Comparison of ENCODE assay signal across 12 cellular contexts in genomic region chr18:59021500-59021899, GRCh38.
DNase-seq lines count a peak whose midpoint lies in the region; ATAC-seq, FAIRE-seq and TF ChIP-seq lines count a peak whose summit lies in the region.
"Had no signal": no experiment of that assay in that cellular context is flagged by ENCODE, and none has a peak within 500 bp of the region (broad histone marks: within the 10 kb centered on the region; RNA-seq: fewer than 3 reads in every experiment).

No MANE protein-coding gene starts in this region.

- no peak overlapping the region for H3K4me2 ChIP-seq in HepG2 (ENCODE audit: low read depth, low read length)

- H3K36me3 ChIP-seq in liver (ENCODE audit: control insufficient read depth in 4 of 4, insufficient read depth in 3 of 4, low read depth in 1 of 4, low read length in 3 of 4) = no peaks in the 10 kb centered on the region
- no peaks in the 10 kb centered on the region for H3K36me3 ChIP-seq in HepG2 (replicated peaks in 1 of 2; ENCODE audit: control insufficient read depth in 1 of 2, insufficient read depth in 2 of 2, low read length in 2 of 2)
- no peaks in the 10 kb centered on the region for H3K36me3 ChIP-seq in Panc1 (ENCODE audit: control insufficient read depth, insufficient read depth, low read length)
- no peaks in the 10 kb centered on the region for H3K36me3 ChIP-seq in right lobe of liver
- H3K36me3 ChIP-seq: upper lobe of left lung had no signal

- H3K4me3 Mint-ChIP-seq in Calu3 (ENCODE audit: low read depth, unreplicated experiment) = no peak overlapping the region
- H3K4me3 Mint-ChIP-seq: activated naive CD4-positive, alpha-beta T cell treated with anti-CD3 and anti-CD28 coated beads, Interleukin-2, amount 50 U/mL, for 24 hours; neural crest cell had no signal

- peaks cover 5% of the 10 kb centered on the region for H3K9me3 Mint-ChIP-seq in Calu3 (ENCODE audit: low read depth, unreplicated experiment)
- H3K9me3 Mint-ChIP-seq: activated naive CD4-positive, alpha-beta T cell treated with anti-CD3 and anti-CD28 coated beads, Interleukin-2, amount 50 U/mL, for 24 hours had no signal

- TF ChIP-seq CTCF in liver (IDR thresholded peaks at IDR 0.05; ENCODE audit: low read depth, low read length, missing input control) = no peak
- TF ChIP-seq CTCF in HepG2 (CRISPR knock-in tag; IDR thresholded peaks at IDR 0.05) = no peak
- TF ChIP-seq CTCF in Panc1 (IDR thresholded peaks at IDR 0.05) = no peak
- no peak for TF ChIP-seq CTCF in right lobe of liver (IDR thresholded peaks at IDR 0.05)
- TF ChIP-seq CTCF in Calu3 (IDR thresholded peaks at IDR 0.05; ENCODE audit: unreplicated experiment) = no peak

- H2AFZ ChIP-seq in HepG2 (ENCODE audit: low read length) = no peak overlapping the region

- H3K4me1 Mint-ChIP-seq in Calu3 (ENCODE audit: low read depth, unreplicated experiment) = no peaks in the 10 kb centered on the region
- H3K4me1 Mint-ChIP-seq: activated naive CD4-positive, alpha-beta T cell treated with anti-CD3 and anti-CD28 coated beads, Interleukin-2, amount 50 U/mL, for 24 hours had no signal

- H3K4me1 ChIP-seq in liver (ENCODE audit: control insufficient read depth in 4 of 4, insufficient read depth in 4 of 4, low read length in 3 of 4) (peaks cover 0 to 17% (median 7%) of the 10 kb centered on the region in 4 donors), HepG2 (ENCODE audit: insufficient read depth, low read length) (no peaks in the 10 kb centered on the region), Panc1 (ENCODE audit: control insufficient read depth, insufficient read depth, low read length) (0 out of 2 replicates have a peak, but pooled peaks cover 2% of the 10 kb centered on the region), right lobe of liver (peaks cover 0 to 14% (median 0%) of the 10 kb centered on the region in 4 donors)
- H3K4me1 ChIP-seq: Caco-2, upper lobe of left lung had no signal

- H3K27me3 Mint-ChIP-seq in Calu3 (ENCODE audit: unreplicated experiment) = no peaks in the 10 kb centered on the region

- no peak overlapping the region for H3K27ac Mint-ChIP-seq in Calu3 (ENCODE audit: unreplicated experiment)
- H3K27ac Mint-ChIP-seq: activated naive CD4-positive, alpha-beta T cell treated with anti-CD3 and anti-CD28 coated beads, Interleukin-2, amount 50 U/mL, for 24 hours had no signal

- in situ Hi-C loops in HepG2 (cut with HindIII; ENCODE audit: extremely low pct_ligation_motif_present, low pct_unique_long_range_greater_than_20kb) (no loop called here), Panc1 (cut with HindIII; ENCODE audit: low pct_unique_long_range_greater_than_20kb, low sequenced_read_pairs) (no loop called here)

- ATAC-seq in HepG2 (no peak), Panc1 (no peak), right lobe of liver (peak; percentile 90 to 93 (median 92)), GM21367 (IDR thresholded peaks at IDR 0.05; ENCODE audit: unreplicated experiment) (no peak), HG02610 (IDR thresholded peaks at IDR 0.05; ENCODE audit: unreplicated experiment) (no peak)

- H4K20me1 ChIP-seq in HepG2 (ENCODE audit: insufficient read depth, low read length) = no peaks in the 10 kb centered on the region

- TF ChIP-seq POLR2A in HepG2 (IDR thresholded peaks at IDR 0.05; ENCODE audit: insufficient read depth in 1 of 2, low read depth in 2 of 2, low read length in 2 of 2) = no peak
- no peak for TF ChIP-seq POLR2A in right lobe of liver (IDR thresholded peaks at IDR 0.05)

- no TSS peak for BruUV-seq in HepG2 (replicated peaks; lab: Mats Ljungman, UMichigan)
- no TSS peak for BruUV-seq in Panc1 (replicated peaks; lab: Mats Ljungman, UMichigan)
- BruUV-seq in Calu3 (replicated peaks; lab: Mats Ljungman, UMichigan) = no TSS peak

- 12% methylated on average over 1 of the region's 1 CpG for WGBS in liver
- 0% methylated on average over 1 of the region's 1 CpG for WGBS in HepG2 (ENCODE audit: low lambda C conversion rate)
- 13% methylated on average over 1 of the region's 1 CpG for WGBS in right lobe of liver (ENCODE audit: insufficient coverage, low coverage, low lambda C conversion rate, missing lambda C conversion rate)

- H3K36me3 Mint-ChIP-seq in Calu3 (ENCODE audit: insufficient read depth, unreplicated experiment) = no peaks in the 10 kb centered on the region
- H3K36me3 Mint-ChIP-seq: activated naive CD4-positive, alpha-beta T cell treated with anti-CD3 and anti-CD28 coated beads, Interleukin-2, amount 50 U/mL, for 24 hours had no signal

- CTCF ChIA-PET in HepG2 (lab: Yijun Ruan, JAX; ENCODE audit: low intra/inter-chr PET ratio, low total read pairs) (no interaction called here), Panc1 (lab: Charles Lee) (no interaction called here), Calu3 (lab: Charles Lee) (no interaction called here)

- H3K9me3 ChIP-seq in liver (ENCODE audit: control insufficient read depth in 4 of 4, low read length in 3 of 4) = no peaks in the 10 kb centered on the region
- H3K9me3 ChIP-seq in HepG2 (ENCODE audit: low read length) = no peaks in the 10 kb centered on the region
- peaks cover 10% of the 10 kb centered on the region; the same call in 1 of the 2 replicates for H3K9me3 ChIP-seq in Panc1 (ENCODE audit: control insufficient read depth, insufficient read depth, low read depth, low read length)
- no peaks in the 10 kb centered on the region for H3K9me3 ChIP-seq in right lobe of liver
- H3K9me3 ChIP-seq: Caco-2, upper lobe of left lung had no signal

- no peak for DNase-seq in HepG2 (ENCODE audit: low spot score)
- no peak for DNase-seq in Panc1 (ENCODE audit: low read depth, low spot score)
- DNase-seq in right lobe of liver = peak; percentile 67 to 85 (median 78)
- DNase-seq in Calu3 = no peak
- no peak for DNase-seq in Ammon's horn (ENCODE audit: low spot score)
- DNase-seq: Caco-2, upper lobe of left lung had no signal

- POLR2A ChIA-PET in HepG2 (lab: Yijun Ruan, JAX) (no interaction called here), Panc1 (lab: Charles Lee) (no interaction called here)

- H3K27ac ChIP-seq in liver (ENCODE audit: low read depth in 1 of 2, low read length in 2 of 2) (peak overlapping the region in 1 of 2 donors; percentile 14), HepG2 (ENCODE audit: extremely low read length, insufficient read depth, low read length) (no peak overlapping the region), Panc1 (ENCODE audit: low read length) (peak overlapping the region; percentile 49; the same call in 1 of the 2 replicates), right lobe of liver (peak overlapping the region in 1 of 3 donors; percentile 3)

- intact Hi-C loops in HepG2 (cut with micrococcal nuclease; ENCODE audit: unreplicated experiment) = no loop called here
- intact Hi-C loops in Panc1 (cut with micrococcal nuclease; ENCODE audit: unreplicated experiment) = no loop called here
- intact Hi-C loops in right lobe of liver (cut with DNase I) = no loop called here
- intact Hi-C loops in Calu3 (cut with micrococcal nuclease; ENCODE audit: unreplicated experiment) = no loop called here

- no peak for FAIRE-seq in HepG2 (lab: Jason Lieb, UNC)

- no peak for TF ChIP-seq EP300 in HepG2 (IDR thresholded peaks at IDR 0.05; ENCODE audit: low read depth in 2 of 2, low read length in 2 of 2)
- TF ChIP-seq EP300 in HepG2 (CRISPR knock-in tag; IDR thresholded peaks at IDR 0.05; ENCODE audit: borderline replicate concordance) = no peak

- H3K27me3 ChIP-seq in liver (ENCODE audit: control insufficient read depth in 4 of 4, insufficient read depth in 4 of 4, low read length in 3 of 4) (no peaks in the 10 kb centered on the region), HepG2 (ENCODE audit: control insufficient read depth in 1 of 2, insufficient read depth in 2 of 2, low read length in 2 of 2) (peaks cover 0 to 10% of the 10 kb centered on the region in 2 experiments; a peak in 3 of 5 replicates), Panc1 (ENCODE audit: control insufficient read depth, insufficient read depth, low read length) (no peaks in the 10 kb centered on the region), right lobe of liver (no peaks in the 10 kb centered on the region)
- H3K27me3 ChIP-seq: upper lobe of left lung had no signal

- peak in 1 of 2 donors; percentile 26 for TF ChIP-seq RAD21 in liver (IDR thresholded peaks at IDR 0.05)
- no peak for TF ChIP-seq RAD21 in HepG2 (CRISPR knock-in tag; IDR thresholded peaks at IDR 0.05)

- H3K79me2 ChIP-seq in HepG2 (ENCODE audit: insufficient read depth, low read length) = no peaks in the 10 kb centered on the region

- no peak overlapping the region for H3K9ac ChIP-seq in liver (ENCODE audit: low read depth in 1 of 2, low read length in 2 of 2)
- H3K9ac ChIP-seq in HepG2 (ENCODE audit: insufficient read depth, low read depth, low read length) = no peak overlapping the region

- H3K4me3 ChIP-seq in liver (ENCODE audit: low read depth in 1 of 3, low read length in 3 of 3) (no peak overlapping the region), HepG2 (replicated peaks in 1 of 3; ENCODE audit: insufficient read depth in 1 of 3, low read depth in 2 of 3, low read length in 3 of 3) (no peak overlapping the region), Panc1 (ENCODE audit: low read depth in 2 of 2, low read length in 2 of 2) (no peak overlapping the region), right lobe of liver (no peak overlapping the region)
- H3K4me3 ChIP-seq: upper lobe of left lung had no signal

TF ChIP-seq in liver, 16 proteins besides CTCF, POLR2A, EP300 and RAD21 (continues in another document):
- TF ChIP-seq SP1 (IDR thresholded peaks at IDR 0.05) = peak; percentile 64
- TF ChIP-seq HNF4A (conservative IDR thresholded peaks at IDR 0.05) = peak; percentile 76 to 86
- TF ChIP-seq NR2F2 (IDR thresholded peaks at IDR 0.05) = no peak

TF ChIP-seq in HepG2, 621 proteins besides CTCF, POLR2A, EP300 and RAD21 (continues in another document):
- TF ChIP-seq ZZZ3 (CRISPR knock-in tag; IDR thresholded peaks at IDR 0.05; ENCODE audit: borderline replicate concordance) = no peak
- TF ChIP-seq ZNF570 (CRISPR knock-in tag; IDR thresholded peaks at IDR 0.05; ENCODE audit: borderline replicate concordance) = no peak
- TF ChIP-seq ZNF501 (CRISPR knock-in tag; IDR thresholded peaks at IDR 0.05) = no peak
- TF ChIP-seq ATF1 (CRISPR knock-in tag; IDR thresholded peaks at IDR 0.05) = no peak
- TF ChIP-seq ZSCAN9 (CRISPR knock-in tag; IDR thresholded peaks at IDR 0.05; ENCODE audit: borderline replicate concordance) = no peak
- no peak for TF ChIP-seq PRMT3 (CRISPR knock-in tag; IDR thresholded peaks at IDR 0.05; ENCODE audit: borderline replicate concordance, low read depth)

Comparison
In these comparisons a context has a peak if more than half of its experiments do, and no peak if none do; other contexts are left out.
1. ATAC-seq: peak in right lobe of liver (4 of 4); none in HepG2 (single experiment), Panc1 (single experiment), GM21367 (single experiment) and HG02610 (single experiment).
2. DNase-seq: peak in right lobe of liver (3 of 3); none in HepG2 (single experiment), Panc1 (single experiment), Calu3 (single experiment) and Ammon's horn (single experiment).